ENCODE assay signal across 20 cellular contexts in genomic region chr9:28270156-28270555, GRCh38.
DNase-seq lines count a peak whose midpoint lies in the region; ATAC-seq and TF ChIP-seq lines count a peak whose summit lies in the region.
"Had no signal": no experiment of that assay in that cellular context is flagged by ENCODE, and none has a peak within 500 bp of the region (broad histone marks: within the 10 kb centered on the region; RNA-seq: fewer than 3 reads in every experiment).

No MANE protein-coding gene starts in this region.

- H3K36me3 ChIP-seq in suprapubic skin: no peaks in the 10 kb centered on the region
- H3K36me3 ChIP-seq: MG63 had no signal

- no peak for ATAC-seq in HG02981 (IDR thresholded peaks at IDR 0.05; ENCODE audit: unreplicated experiment)
- ATAC-seq in HG02973 (IDR thresholded peaks at IDR 0.05; ENCODE audit: unreplicated experiment): no peak
- ATAC-seq in HG02938 (IDR thresholded peaks at IDR 0.05; ENCODE audit: unreplicated experiment): no peak

- no peaks in the 10 kb centered on the region for H3K4me1 ChIP-seq in suprapubic skin

- DNase-seq in M059J (ENCODE audit: low read depth): peak; percentile 65
- DNase-seq in astrocyte of the hippocampus (ENCODE audit: low read depth, low spot score): peak; percentile 4
- peak; percentile 3 for DNase-seq in iris pigment epithelial cell (ENCODE audit: low read depth)
- no peak for DNase-seq in suprapubic skin (ENCODE audit: low spot score in 2 of 2)
- DNase-seq: AML-193, DMS 273 treated with DMSO at 0.1 percent for 48 hours, DND-41, GOT3, MG63, NCI-H1092, NCI-H1436 treated with DMSO at 0.1 percent for 48 hours, NCI-H2029, NCI-H2171 treated with DMSO at 0.1 percent for 48 hours, NCI-H748 treated with DMSO at 0.1 percent for 48 hours, SIG-M5 had no signal

- no peak overlapping the region for H3K4me3 ChIP-seq in suprapubic skin
- H3K4me3 ChIP-seq: MG63 had no signal

- 52% methylated on average over 4 of the region's 4 CpGs for WGBS in suprapubic skin

- TF ChIP-seq EP300 in suprapubic skin (IDR thresholded peaks at IDR 0.05): no peak

- H3K9me3 ChIP-seq in suprapubic skin: no peaks in the 10 kb centered on the region
- H3K9me3 ChIP-seq: MG63 had no signal

- H3K27ac ChIP-seq in suprapubic skin: no peak overlapping the region
- H3K27ac ChIP-seq: KMS-11, RWPE1 had no signal

- TF ChIP-seq CTCF in suprapubic skin (IDR thresholded peaks at IDR 0.05): no peak

- TF ChIP-seq POLR2A in suprapubic skin (IDR thresholded peaks at IDR 0.05): no peak

- H3K27me3 ChIP-seq in suprapubic skin: no peaks in the 10 kb centered on the region
- H3K27me3 ChIP-seq: MG63 had no signal

Comparison
In these comparisons a context has a peak if more than half of its experiments do, and no peak if none do; other contexts are left out.
1. DNase-seq: peak in M059J (single experiment), astrocyte of the hippocampus (single experiment) and iris pigment epithelial cell (single experiment); none in suprapubic skin (0 of 2).